ENCODE assay signal across 21 cellular contexts in the genomic region with DNA sequence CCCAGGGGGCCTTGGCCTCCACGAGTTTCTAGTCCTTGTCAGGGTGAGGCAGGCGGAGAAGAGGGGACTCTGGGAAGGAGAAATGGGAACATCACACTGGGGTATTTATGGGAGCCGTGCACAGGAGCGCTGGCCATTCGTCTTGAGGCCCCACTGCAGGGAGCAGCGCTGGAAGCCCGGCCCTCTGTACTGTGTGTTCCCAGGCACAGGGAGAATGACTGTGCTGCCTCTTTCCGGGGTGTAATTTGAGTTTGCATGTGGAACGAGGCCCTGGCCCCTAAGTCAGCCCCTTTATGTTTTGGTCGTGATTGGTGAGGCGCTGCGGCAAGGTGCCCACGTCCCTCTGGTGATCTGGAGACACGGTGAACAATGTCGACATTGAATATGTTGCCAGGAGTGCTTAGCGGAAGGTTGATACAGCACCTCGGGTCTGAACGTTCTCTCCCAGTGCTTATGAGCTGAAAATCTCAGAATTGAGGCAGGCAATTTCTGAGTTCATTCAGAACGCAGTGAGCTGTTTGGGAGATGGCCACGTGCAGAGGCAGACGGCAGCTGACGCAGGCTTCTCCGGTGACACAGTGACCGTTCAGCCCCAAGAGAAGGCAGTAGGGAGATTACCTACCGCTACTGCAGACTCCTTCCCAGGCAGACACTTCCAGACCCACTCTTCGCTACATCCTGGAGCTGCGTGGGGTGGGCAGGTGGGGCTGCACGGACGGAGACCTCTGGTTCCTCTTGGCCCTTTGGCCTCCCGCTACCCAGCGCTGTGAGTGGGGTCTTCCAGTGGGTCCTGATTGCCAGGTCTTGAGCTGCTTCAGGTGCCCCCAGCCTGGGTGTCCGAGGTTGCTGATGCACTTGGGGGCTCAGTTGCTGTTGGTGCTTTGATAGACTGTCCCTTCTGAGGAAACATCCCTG.
A peak's percentile ranks its signal among the peaks of the same experiment; 100 is the strongest.
DNase-seq lines count a peak whose midpoint lies in the region; ATAC-seq, FAIRE-seq and TF ChIP-seq lines count a peak whose summit lies in the region.
"Had no signal": no experiment of that assay in that cellular context is flagged by ENCODE, and none has a peak within 500 bp of the region (broad histone marks: within the 10 kb centered on the region; RNA-seq: fewer than 3 reads in every experiment).

No MANE protein-coding gene starts in this region.

- H4K20me1 ChIP-seq in K562 (replicated peaks; ENCODE audit: control insufficient read depth, insufficient read depth, low read length), result peaks cover 9% of the 10 kb centered on the region

- H3K27ac ChIP-seq in K562 (ENCODE audit: extremely low read depth, low read depth, low read length) (no peak overlapping the region), substantia nigra (ENCODE audit: low read depth, low read length, poor library complexity, severe bottlenecking) (peak overlapping the region; percentile 12)
- H3K27ac ChIP-seq: SJSA1 had no signal

- in situ Hi-C loops in K562 (cut with MboI), result no loop called here

- BruUV-seq in K562 (replicated peaks; lab: Mats Ljungman, UMichigan), result no TSS peak

- no peak overlapping the region for H2AFZ ChIP-seq in K562 (ENCODE audit: low read depth, low read length)

- CTCF ChIA-PET in K562 (lab: Yijun Ruan, JAX; ENCODE audit: low intra/inter-chr PET ratio), result no interaction called here

- H3K79me2 ChIP-seq in K562 (ENCODE audit: control insufficient read depth, insufficient read depth, low read length), result no peaks in the 10 kb centered on the region

- DNase-seq in Ammon's horn (ENCODE audit: low spot score), result peak; percentile 52
- DNase-seq in K562 (ENCODE audit: extremely low read depth in 1 of 4, low spot score in 3 of 4), result no peak
- peak; percentile 34 for DNase-seq in medulla oblongata (ENCODE audit: extremely low spot score)
- DNase-seq in substantia nigra (lab: John Stamatoyannopoulos, UW), result peak in 22 of 49 donors; percentile 11 to 81 (median 46)
- no peak for DNase-seq in activated CD4-positive, alpha-beta T cell treated with anti-CD3 and anti-CD28 coated beads for 1 hour
- DNase-seq: CD4-positive, CD25-positive, alpha-beta regulatory T cell; EL; H7; KBM-7; MM.1S; NCI-H1092 treated with DMSO at 0.1 percent for 48 hours; NCI-H1436 treated with DMSO at 0.1 percent for 48 hours; NCI-H1930; NCI-H226; NCI-H510A treated with DMSO at 0.1 percent for 48 hours; NCI-H748 treated with DMSO at 0.1 percent for 48 hours; OCI-M1 had no signal

- TF ChIP-seq CTCF in K562 (IDR thresholded peaks at IDR 0.05 in 2 of 3, conservative IDR thresholded peaks at IDR 0.05 in 1 of 3; ENCODE audit: insufficient read depth in 2 of 3, low read depth in 1 of 3, low read length in 3 of 3), result no peak

- no peaks in the 10 kb centered on the region for H3K36me3 ChIP-seq in K562 (ENCODE audit: control insufficient read depth, insufficient read depth, low read length)
- H3K36me3 ChIP-seq: SJSA1 had no signal

- no peak for FAIRE-seq in K562 (lab: Jason Lieb, UNC)
- FAIRE-seq: RCC 7860 had no signal

- H3K9me1 ChIP-seq in K562 (ENCODE audit: control insufficient read depth, insufficient read depth, low read length), result no peaks in the 10 kb centered on the region

- WGBS in K562 (ENCODE audit: insufficient coverage, low coverage, missing lambda C conversion rate), result 1% methylated on average over 32 of the region's 32 CpGs

- TF ChIP-seq RAD21 in K562 (CRISPR knock-in tag; conservative IDR thresholded peaks at IDR 0.05 in 1 of 2, IDR thresholded peaks at IDR 0.05 in 1 of 2), result no peak

- intact Hi-C loops in K562 (cut with micrococcal nuclease), result no loop called here

- no peak overlapping the region for H3K4me3 ChIP-seq in K562
- H3K4me3 ChIP-seq: SJSA1 had no signal

- POLR2A ChIA-PET in K562 (lab: Yijun Ruan, JAX), result interaction anchor here (0.6 kb wide), 2 partner anchors 19 to 94 kb away, joined by 3 to 4 read pairs; no protein-coding TSS in a partner anchor

- TF ChIP-seq EP300 in K562 (IDR thresholded peaks at IDR 0.05; ENCODE audit: low read length), result no peak

- no peaks in the 10 kb centered on the region for H3K9me3 ChIP-seq in K562 (replicated peaks; ENCODE audit: control insufficient read depth, insufficient read depth, low read depth, low read length)
- H3K9me3 ChIP-seq: SJSA1 had no signal

- no peaks in the 10 kb centered on the region for H3K4me1 ChIP-seq in K562 (replicated peaks in 1 of 2; ENCODE audit: control insufficient read depth in 2 of 2, insufficient read depth in 2 of 2, low read length in 2 of 2)
- H3K4me1 ChIP-seq: SJSA1 had no signal

- no peak overlapping the region for H3K4me2 ChIP-seq in K562 (ENCODE audit: insufficient read depth, low read length)

- H3K9ac ChIP-seq in K562 (ENCODE audit: insufficient read depth in 1 of 2, low read depth in 2 of 2, low read length in 2 of 2), result no peak overlapping the region

- no peak for TF ChIP-seq POLR2A in K562 (conservative IDR thresholded peaks at IDR 0.05)

- H3K27me3 ChIP-seq in K562 (ENCODE audit: control insufficient read depth in 2 of 2, insufficient read depth in 2 of 2, low read length in 2 of 2), result peaks cover 10 to 77% of the 10 kb centered on the region in 2 experiments
- H3K27me3 ChIP-seq: SJSA1 had no signal

- ATAC-seq in K562 (peak; percentile 54), HG03159 (IDR thresholded peaks at IDR 0.05; ENCODE audit: unreplicated experiment) (no peak), GM18858 (IDR thresholded peaks at IDR 0.05; ENCODE audit: unreplicated experiment) (no peak)

TF ChIP-seq in K562, 482 proteins besides CTCF, POLR2A, EP300 and RAD21:
- TF ChIP-seq HMGN3 (IDR thresholded peaks at IDR 0.05; ENCODE audit: borderline replicate concordance, extremely low read depth, insufficient read length, low read depth, low read length), result no peak
- TF ChIP-seq, protein P1, sequence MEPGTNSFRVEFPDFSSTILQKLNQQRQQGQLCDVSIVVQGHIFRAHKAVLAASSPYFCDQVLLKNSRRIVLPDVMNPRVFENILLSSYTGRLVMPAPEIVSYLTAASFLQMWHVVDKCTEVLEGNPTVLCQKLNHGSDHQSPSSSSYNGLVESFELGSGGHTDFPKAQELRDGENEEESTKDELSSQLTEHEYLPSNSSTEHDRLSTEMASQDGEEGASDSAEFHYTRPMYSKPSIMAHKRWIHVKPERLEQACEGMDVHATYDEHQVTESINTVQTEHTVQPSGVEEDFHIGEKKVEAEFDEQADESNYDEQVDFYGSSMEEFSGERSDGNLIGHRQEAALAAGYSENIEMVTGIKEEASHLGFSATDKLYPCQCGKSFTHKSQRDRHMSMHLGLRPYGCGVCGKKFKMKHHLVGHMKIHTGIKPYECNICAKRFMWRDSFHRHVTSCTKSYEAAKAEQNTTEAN (CRISPR knock-in tag; IDR thresholded peaks at IDR 0.05), result no peak
- TF ChIP-seq, protein P2, sequence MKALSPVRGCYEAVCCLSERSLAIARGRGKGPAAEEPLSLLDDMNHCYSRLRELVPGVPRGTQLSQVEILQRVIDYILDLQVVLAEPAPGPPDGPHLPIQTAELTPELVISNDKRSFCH (CRISPR knock-in tag; IDR thresholded peaks at IDR 0.05), result no peak
- TF ChIP-seq, protein P2 (tag; IDR thresholded peaks at IDR 0.05), result no peak
- TF ChIP-seq, protein P3, sequence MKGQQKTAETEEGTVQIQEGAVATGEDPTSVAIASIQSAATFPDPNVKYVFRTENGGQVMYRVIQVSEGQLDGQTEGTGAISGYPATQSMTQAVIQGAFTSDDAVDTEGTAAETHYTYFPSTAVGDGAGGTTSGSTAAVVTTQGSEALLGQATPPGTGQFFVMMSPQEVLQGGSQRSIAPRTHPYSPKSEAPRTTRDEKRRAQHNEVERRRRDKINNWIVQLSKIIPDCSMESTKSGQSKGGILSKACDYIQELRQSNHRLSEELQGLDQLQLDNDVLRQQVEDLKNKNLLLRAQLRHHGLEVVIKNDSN (CRISPR knock-in tag; IDR thresholded peaks at IDR 0.05), result peak; percentile 31; the same call in 1 of the 2 replicates
- no peak for TF ChIP-seq MAZ (CRISPR knock-in tag; conservative IDR thresholded peaks at IDR 0.05 in 1 of 2, IDR thresholded peaks at IDR 0.05 in 1 of 2)
- TF ChIP-seq, protein P4, sequence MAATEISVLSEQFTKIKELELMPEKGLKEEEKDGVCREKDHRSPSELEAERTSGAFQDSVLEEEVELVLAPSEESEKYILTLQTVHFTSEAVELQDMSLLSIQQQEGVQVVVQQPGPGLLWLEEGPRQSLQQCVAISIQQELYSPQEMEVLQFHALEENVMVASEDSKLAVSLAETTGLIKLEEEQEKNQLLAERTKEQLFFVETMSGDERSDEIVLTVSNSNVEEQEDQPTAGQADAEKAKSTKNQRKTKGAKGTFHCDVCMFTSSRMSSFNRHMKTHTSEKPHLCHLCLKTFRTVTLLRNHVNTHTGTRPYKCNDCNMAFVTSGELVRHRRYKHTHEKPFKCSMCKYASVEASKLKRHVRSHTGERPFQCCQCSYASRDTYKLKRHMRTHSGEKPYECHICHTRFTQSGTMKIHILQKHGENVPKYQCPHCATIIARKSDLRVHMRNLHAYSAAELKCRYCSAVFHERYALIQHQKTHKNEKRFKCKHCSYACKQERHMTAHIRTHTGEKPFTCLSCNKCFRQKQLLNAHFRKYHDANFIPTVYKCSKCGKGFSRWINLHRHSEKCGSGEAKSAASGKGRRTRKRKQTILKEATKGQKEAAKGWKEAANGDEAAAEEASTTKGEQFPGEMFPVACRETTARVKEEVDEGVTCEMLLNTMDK (IDR thresholded peaks at IDR 0.05; ENCODE audit: borderline replicate concordance, insufficient read depth, low read depth, low read length, poor library complexity, severe bottlenecking), result no peak
- no peak for TF ChIP-seq OTX1 (CRISPR knock-in tag; IDR thresholded peaks at IDR 0.05)

Comparison
In these comparisons a context has a peak if more than half of its experiments do, and no peak if none do; other contexts are left out.
1. DNase-seq: peak in Ammon's horn (single experiment) and medulla oblongata (single experiment); none in K562 (0 of 4) and activated CD4-positive, alpha-beta T cell treated with anti-CD3 and anti-CD28 coated beads for 1 hour (single experiment).